1 cellular context compared by ENCODE assay signal in the genomic region with DNA sequence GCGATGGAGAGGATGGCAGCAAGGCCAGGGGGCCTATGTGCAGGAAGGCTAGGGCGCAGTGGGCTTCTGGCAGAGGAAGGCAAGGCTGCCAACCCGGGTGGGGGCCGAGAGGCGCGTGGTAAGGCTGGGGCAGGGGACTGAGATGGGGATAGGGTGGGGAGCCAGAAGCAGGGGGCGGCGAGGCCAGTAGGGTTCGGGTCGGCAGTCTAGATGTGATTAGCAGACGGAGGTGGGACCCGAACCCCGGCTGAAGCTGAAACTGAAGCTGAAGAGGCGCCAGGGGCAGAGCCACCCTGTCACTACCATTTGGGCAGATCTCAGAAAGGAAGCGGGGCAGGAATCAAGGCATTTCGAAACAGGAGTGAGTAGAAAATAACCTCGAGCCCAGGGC.
TF ChIP-seq lines count a peak whose summit lies in the region.

No MANE protein-coding gene starts in this region.

TF ChIP-seq in WTC11, 78 proteins besides CTCF, POLR2A, EP300 and RAD21 (continued from another document):
- TF ChIP-seq, protein P1, sequence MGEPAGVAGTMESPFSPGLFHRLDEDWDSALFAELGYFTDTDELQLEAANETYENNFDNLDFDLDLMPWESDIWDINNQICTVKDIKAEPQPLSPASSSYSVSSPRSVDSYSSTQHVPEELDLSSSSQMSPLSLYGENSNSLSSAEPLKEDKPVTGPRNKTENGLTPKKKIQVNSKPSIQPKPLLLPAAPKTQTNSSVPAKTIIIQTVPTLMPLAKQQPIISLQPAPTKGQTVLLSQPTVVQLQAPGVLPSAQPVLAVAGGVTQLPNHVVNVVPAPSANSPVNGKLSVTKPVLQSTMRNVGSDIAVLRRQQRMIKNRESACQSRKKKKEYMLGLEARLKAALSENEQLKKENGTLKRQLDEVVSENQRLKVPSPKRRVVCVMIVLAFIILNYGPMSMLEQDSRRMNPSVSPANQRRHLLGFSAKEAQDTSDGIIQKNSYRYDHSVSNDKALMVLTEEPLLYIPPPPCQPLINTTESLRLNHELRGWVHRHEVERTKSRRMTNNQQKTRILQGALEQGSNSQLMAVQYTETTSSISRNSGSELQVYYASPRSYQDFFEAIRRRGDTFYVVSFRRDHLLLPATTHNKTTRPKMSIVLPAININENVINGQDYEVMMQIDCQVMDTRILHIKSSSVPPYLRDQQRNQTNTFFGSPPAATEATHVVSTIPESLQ (CRISPR knock-in tag; IDR thresholded peaks at IDR 0.05) = no peak
- no peak for TF ChIP-seq ESRRA (CRISPR knock-in tag; IDR thresholded peaks at IDR 0.05; ENCODE audit: borderline replicate concordance)
- TF ChIP-seq, protein P2, sequence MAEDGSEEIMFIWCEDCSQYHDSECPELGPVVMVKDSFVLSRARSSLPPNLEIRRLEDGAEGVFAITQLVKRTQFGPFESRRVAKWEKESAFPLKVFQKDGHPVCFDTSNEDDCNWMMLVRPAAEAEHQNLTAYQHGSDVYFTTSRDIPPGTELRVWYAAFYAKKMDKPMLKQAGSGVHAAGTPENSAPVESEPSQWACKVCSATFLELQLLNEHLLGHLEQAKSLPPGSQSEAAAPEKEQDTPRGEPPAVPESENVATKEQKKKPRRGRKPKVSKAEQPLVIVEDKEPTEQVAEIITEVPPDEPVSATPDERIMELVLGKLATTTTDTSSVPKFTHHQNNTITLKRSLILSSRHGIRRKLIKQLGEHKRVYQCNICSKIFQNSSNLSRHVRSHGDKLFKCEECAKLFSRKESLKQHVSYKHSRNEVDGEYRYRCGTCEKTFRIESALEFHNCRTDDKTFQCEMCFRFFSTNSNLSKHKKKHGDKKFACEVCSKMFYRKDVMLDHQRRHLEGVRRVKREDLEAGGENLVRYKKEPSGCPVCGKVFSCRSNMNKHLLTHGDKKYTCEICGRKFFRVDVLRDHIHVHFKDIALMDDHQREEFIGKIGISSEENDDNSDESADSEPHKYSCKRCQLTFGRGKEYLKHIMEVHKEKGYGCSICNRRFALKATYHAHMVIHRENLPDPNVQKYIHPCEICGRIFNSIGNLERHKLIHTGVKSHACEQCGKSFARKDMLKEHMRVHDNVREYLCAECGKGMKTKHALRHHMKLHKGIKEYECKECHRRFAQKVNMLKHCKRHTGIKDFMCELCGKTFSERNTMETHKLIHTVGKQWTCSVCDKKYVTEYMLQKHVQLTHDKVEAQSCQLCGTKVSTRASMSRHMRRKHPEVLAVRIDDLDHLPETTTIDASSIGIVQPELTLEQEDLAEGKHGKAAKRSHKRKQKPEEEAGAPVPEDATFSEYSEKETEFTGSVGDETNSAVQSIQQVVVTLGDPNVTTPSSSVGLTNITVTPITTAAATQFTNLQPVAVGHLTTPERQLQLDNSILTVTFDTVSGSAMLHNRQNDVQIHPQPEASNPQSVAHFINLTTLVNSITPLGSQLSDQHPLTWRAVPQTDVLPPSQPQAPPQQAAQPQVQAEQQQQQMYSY (CRISPR knock-in tag; IDR thresholded peaks at IDR 0.05) = no peak
- TF ChIP-seq, protein P3, sequence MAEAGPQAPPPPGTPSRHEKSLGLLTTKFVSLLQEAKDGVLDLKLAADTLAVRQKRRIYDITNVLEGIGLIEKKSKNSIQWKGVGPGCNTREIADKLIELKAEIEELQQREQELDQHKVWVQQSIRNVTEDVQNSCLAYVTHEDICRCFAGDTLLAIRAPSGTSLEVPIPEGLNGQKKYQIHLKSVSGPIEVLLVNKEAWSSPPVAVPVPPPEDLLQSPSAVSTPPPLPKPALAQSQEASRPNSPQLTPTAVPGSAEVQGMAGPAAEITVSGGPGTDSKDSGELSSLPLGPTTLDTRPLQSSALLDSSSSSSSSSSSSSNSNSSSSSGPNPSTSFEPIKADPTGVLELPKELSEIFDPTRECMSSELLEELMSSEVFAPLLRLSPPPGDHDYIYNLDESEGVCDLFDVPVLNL (CRISPR knock-in tag; IDR thresholded peaks at IDR 0.05; ENCODE audit: borderline replicate concordance, low read depth) = no peak
- no peak for TF ChIP-seq NR2C2 (CRISPR knock-in tag; IDR thresholded peaks at IDR 0.05)
- TF ChIP-seq ZBTB21 (CRISPR knock-in tag; IDR thresholded peaks at IDR 0.05; ENCODE audit: borderline replicate concordance) = no peak
- no peak for TF ChIP-seq ATF1 (CRISPR knock-in tag; IDR thresholded peaks at IDR 0.05)
- no peak for TF ChIP-seq TP53 (CRISPR knock-in tag; IDR thresholded peaks at IDR 0.05)
- no peak for TF ChIP-seq ZNF416 (CRISPR knock-in tag; IDR thresholded peaks at IDR 0.05)
- no peak for TF ChIP-seq MXD4 (CRISPR knock-in tag; IDR thresholded peaks at IDR 0.05; ENCODE audit: borderline replicate concordance)
- no peak for TF ChIP-seq GABPB1 (CRISPR knock-in tag; IDR thresholded peaks at IDR 0.05)
- TF ChIP-seq, protein P4, sequence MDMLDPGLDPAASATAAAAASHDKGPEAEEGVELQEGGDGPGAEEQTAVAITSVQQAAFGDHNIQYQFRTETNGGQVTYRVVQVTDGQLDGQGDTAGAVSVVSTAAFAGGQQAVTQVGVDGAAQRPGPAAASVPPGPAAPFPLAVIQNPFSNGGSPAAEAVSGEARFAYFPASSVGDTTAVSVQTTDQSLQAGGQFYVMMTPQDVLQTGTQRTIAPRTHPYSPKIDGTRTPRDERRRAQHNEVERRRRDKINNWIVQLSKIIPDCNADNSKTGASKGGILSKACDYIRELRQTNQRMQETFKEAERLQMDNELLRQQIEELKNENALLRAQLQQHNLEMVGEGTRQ (CRISPR knock-in tag; IDR thresholded peaks at IDR 0.05) = no peak
- TF ChIP-seq, protein P5, sequence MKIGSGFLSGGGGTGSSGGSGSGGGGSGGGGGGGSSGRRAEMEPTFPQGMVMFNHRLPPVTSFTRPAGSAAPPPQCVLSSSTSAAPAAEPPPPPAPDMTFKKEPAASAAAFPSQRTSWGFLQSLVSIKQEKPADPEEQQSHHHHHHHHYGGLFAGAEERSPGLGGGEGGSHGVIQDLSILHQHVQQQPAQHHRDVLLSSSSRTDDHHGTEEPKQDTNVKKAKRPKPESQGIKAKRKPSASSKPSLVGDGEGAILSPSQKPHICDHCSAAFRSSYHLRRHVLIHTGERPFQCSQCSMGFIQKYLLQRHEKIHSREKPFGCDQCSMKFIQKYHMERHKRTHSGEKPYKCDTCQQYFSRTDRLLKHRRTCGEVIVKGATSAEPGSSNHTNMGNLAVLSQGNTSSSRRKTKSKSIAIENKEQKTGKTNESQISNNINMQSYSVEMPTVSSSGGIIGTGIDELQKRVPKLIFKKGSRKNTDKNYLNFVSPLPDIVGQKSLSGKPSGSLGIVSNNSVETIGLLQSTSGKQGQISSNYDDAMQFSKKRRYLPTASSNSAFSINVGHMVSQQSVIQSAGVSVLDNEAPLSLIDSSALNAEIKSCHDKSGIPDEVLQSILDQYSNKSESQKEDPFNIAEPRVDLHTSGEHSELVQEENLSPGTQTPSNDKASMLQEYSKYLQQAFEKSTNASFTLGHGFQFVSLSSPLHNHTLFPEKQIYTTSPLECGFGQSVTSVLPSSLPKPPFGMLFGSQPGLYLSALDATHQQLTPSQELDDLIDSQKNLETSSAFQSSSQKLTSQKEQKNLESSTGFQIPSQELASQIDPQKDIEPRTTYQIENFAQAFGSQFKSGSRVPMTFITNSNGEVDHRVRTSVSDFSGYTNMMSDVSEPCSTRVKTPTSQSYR (CRISPR knock-in tag; IDR thresholded peaks at IDR 0.05) = no peak
